Comparison of ENCODE assay signal across 15 cellular contexts in the genomic region with DNA sequence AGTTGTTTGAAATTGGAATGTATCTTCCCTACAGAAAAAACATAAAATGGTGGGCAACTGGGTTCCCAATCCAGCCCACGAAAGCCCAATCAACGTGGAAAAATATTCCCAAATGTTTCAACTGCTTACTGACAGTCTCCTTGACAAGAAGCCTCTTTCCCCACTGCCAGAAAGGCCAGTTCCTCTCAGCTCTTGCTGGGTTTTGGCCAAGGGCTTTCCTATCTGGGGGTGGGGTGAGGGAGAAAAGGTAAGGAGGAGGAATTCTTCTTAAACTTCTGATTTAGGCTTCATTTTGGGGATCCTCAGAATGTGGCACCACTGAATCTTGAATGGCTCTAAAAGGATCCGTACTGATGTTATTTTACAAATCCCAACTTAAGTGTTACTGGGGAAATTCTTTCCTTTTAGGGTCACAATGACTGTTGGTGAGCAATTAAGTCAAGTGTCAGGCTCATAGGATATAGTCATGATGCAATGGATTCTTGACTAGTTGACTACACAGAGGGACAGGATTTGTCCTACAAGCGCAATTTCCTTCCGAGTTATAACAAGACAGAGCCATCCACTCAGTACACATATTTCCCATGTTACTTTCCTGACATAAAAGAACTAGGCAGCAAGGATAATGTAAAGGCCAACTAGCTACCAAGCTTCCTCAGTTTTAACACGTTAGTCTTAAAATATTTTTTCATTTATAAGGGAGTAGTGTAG.
DNase-seq lines count a peak whose midpoint lies in the region; ATAC-seq and TF ChIP-seq lines count a peak whose summit lies in the region.
"Had no signal": no experiment of that assay in that cellular context is flagged by ENCODE, and none has a peak within 500 bp of the region (broad histone marks: within the 10 kb centered on the region; RNA-seq: fewer than 3 reads in every experiment).

No MANE protein-coding gene starts in this region.

- H2BK20ac ChIP-seq in IMR-90 (ENCODE audit: low read depth, low read length) = peak overlapping the region; percentile 35; the same call in 1 of the 2 replicates

- in situ Hi-C loops in IMR-90 (cut with MboI; ENCODE audit: low sequenced_read_pairs) = no loop called here

- H2AK5ac ChIP-seq in IMR-90 (ENCODE audit: low read depth, low read length) = peak overlapping the region; percentile 51; the same call in 1 of the 2 replicates

- H3K4ac ChIP-seq in IMR-90 (ENCODE audit: low read depth, low read length) = peak overlapping the region; percentile 42; the same call in 1 of the 2 replicates

- H4K8ac ChIP-seq in IMR-90 (ENCODE audit: low read depth in 2 of 2, low read length in 2 of 2) = peak overlapping the region; percentile 1 to 26; a peak in 2 of 4 replicates

- H3K4me1 ChIP-seq in IMR-90 (ENCODE audit: control insufficient read depth, insufficient read depth, low read length) (peaks cover 17% of the 10 kb centered on the region), mesodermal cell (ENCODE audit: control insufficient read depth, insufficient read depth, low read length, poor library complexity, severe bottlenecking) (peaks cover 74% of the 10 kb centered on the region)

- H3K9me1 ChIP-seq in IMR-90 (ENCODE audit: insufficient read depth, low read length) = peaks cover 23% of the 10 kb centered on the region

- no peak overlapping the region for H4K5ac ChIP-seq in IMR-90 (ENCODE audit: low read depth, low read length)

- POLR2A ChIA-PET in IMR-90 (lab: Charles Lee; ENCODE audit: unreplicated experiment) = no interaction called here

- H3K27ac ChIP-seq in IMR-90 (ENCODE audit: insufficient read depth, low read length) (peak overlapping the region; percentile 32; the same call in 1 of the 2 replicates), SU-DHL-6 (ENCODE audit: low read depth, low read length) (peak overlapping the region; percentile 93), mesodermal cell (ENCODE audit: low read depth, low read length, severe bottlenecking) (peak overlapping the region; percentile 65)
- H3K27ac ChIP-seq: BLaER1, ovary had no signal

- no peak for TF ChIP-seq POLR2A in IMR-90 (IDR thresholded peaks at IDR 0.05; ENCODE audit: low read depth, low read length)

- H2BK5ac ChIP-seq in IMR-90 (ENCODE audit: low read depth, low read length, poor library complexity, severe bottlenecking) = peak overlapping the region; percentile 76

- peaks cover 39 to 83% of the 10 kb centered on the region in 2 experiments for H3K79me1 ChIP-seq in IMR-90 (ENCODE audit: low read depth in 1 of 2, low read length in 2 of 2)

- intact Hi-C loops in IMR-90 (cut with micrococcal nuclease) = loop anchor here (1.0 to 5.0 kb wide), 2 partner anchors 9 to 37 kb away; no protein-coding TSS in a partner anchor

- H3K27me3 ChIP-seq in IMR-90 (ENCODE audit: control insufficient read depth, insufficient read depth, low read length) (no peaks in the 10 kb centered on the region), SU-DHL-6 (ENCODE audit: low read length) (no peaks in the 10 kb centered on the region)
- H3K27me3 ChIP-seq: BLaER1, ovary had no signal

- peak overlapping the region; percentile 27; the same call in 1 of the 2 replicates for H3K23ac ChIP-seq in IMR-90 (ENCODE audit: low read depth, low read length)

- CTCF ChIA-PET in IMR-90 (lab: Yijun Ruan, JAX) = interaction anchor here (0.8 kb wide), 1 partner anchor 38 kb away, joined by 4 read pairs; no protein-coding TSS in a partner anchor

- H2BK15ac ChIP-seq in IMR-90 (ENCODE audit: low read depth, low read length) = peak overlapping the region; percentile 3; the same call in 1 of the 3 replicates

- dilution Hi-C loops in IMR-90 (cut with HindIII; ENCODE audit: low sequenced_read_pairs, unreplicated experiment) = no loop called here

- 0 out of 2 replicates have a peak overlapping the region, but pooled peaks have one; percentile 4 for H3K56ac ChIP-seq in IMR-90 (ENCODE audit: extremely low read depth, insufficient read depth, low read length)

- no peak overlapping the region for H2AK9ac ChIP-seq in IMR-90 (replicated peaks; ENCODE audit: low read depth, low read length, poor library complexity)

- H3K18ac ChIP-seq in IMR-90 (ENCODE audit: low read depth, low read length) = peak overlapping the region; percentile 27; the same call in 1 of the 2 replicates

- no peak for TF ChIP-seq CTCF in IMR-90 (conservative IDR thresholded peaks at IDR 0.05; ENCODE audit: low read depth, low read length)
- no peak for TF ChIP-seq CTCF in SU-DHL-6 (IDR thresholded peaks at IDR 0.05; ENCODE audit: insufficient read depth, low read length, poor library complexity, severe bottlenecking)
- no peak for TF ChIP-seq CTCF in omental fat pad (IDR thresholded peaks at IDR 0.05)

- DNase-seq in CD1c-positive myeloid dendritic cell (ENCODE audit: extremely low spot score) (peak; percentile 6), IMR-90 (peak; percentile 49), GM19238 (ENCODE audit: insufficient read length, low spot score) (no peak), retina (no peak), GM19240 (ENCODE audit: insufficient read length, low spot score) (no peak), omental fat pad (ENCODE audit: low spot score) (no peak)
- DNase-seq: activated CD4-positive, alpha-beta T cell treated with anti-CD3 and anti-CD28 coated beads for 4 hours; dermis blood vessel endothelial cell; DMS79; KG1; NCI-H2081 treated with DMSO at 0.1 percent for 48 hours; ovary had no signal

- H2AFZ ChIP-seq in IMR-90 (replicated peaks; ENCODE audit: low read length, poor library complexity) (no peak overlapping the region), SU-DHL-6 (ENCODE audit: low read depth, low read length, severe bottlenecking) (no peak overlapping the region)

- peaks cover 52% of the 10 kb centered on the region for H3F3A ChIP-seq in SU-DHL-6 (ENCODE audit: insufficient read depth)

- ATAC-seq in IMR-90 (ENCODE audit: low read depth) = 0 out of 2 replicates have a peak, but pooled peaks have one; percentile 3
- no peak for ATAC-seq in omental fat pad (ENCODE audit: low FRiP score)

- no peaks in the 10 kb centered on the region for H3K9me2 ChIP-seq in SU-DHL-6 (replicated peaks; ENCODE audit: insufficient read depth, low read length)

- peak overlapping the region; percentile 20 for H2BK120ac ChIP-seq in IMR-90 (ENCODE audit: low read depth, low read length)

- no peak overlapping the region for H3K9ac ChIP-seq in IMR-90 (ENCODE audit: low read depth, low read length)
- H3K9ac ChIP-seq in SU-DHL-6 (ENCODE audit: low read length) = peak overlapping the region; percentile 48
- H3K9ac ChIP-seq: BLaER1 had no signal

- TF ChIP-seq RAD21 in IMR-90 (IDR thresholded peaks at IDR 0.05; ENCODE audit: low read length) = no peak; the same call in 1 of the 2 replicates

- BruUV-seq in IMR-90 (replicated peaks; lab: Mats Ljungman, UMichigan) = no TSS peak

- peak overlapping the region; percentile 34 for H3K14ac ChIP-seq in IMR-90 (replicated peaks; ENCODE audit: low read depth, low read length)

- 100% methylated on average over 2 of the region's 6 CpGs; no CpG with 5 or more reads in 1 of the 2 experiments for WGBS in IMR-90 (ENCODE audit: extremely low coverage in 2 of 2, insufficient read length in 1 of 2), 2 experiments
- 89 to 95% methylated on average over 3 to 5 of the region's 6 CpGs for WGBS in mesodermal cell (ENCODE audit: insufficient coverage in 2 of 2), 2 experiments

- H3K4me2 ChIP-seq in IMR-90 (ENCODE audit: low read depth, low read length) (peak overlapping the region; percentile 22; the same call in 1 of the 2 replicates), SU-DHL-6 (ENCODE audit: low read depth, low read length, poor library complexity, severe bottlenecking) (peak overlapping the region; percentile 84)
- H3K4me2 ChIP-seq: BLaER1 had no signal

- H3K4me3 ChIP-seq in IMR-90 (ENCODE audit: insufficient read depth, low read depth, low read length) = no peak overlapping the region
- H3K4me3 ChIP-seq in SU-DHL-6 (ENCODE audit: insufficient read depth, low read length, poor library complexity, severe bottlenecking) = no peak overlapping the region
- H3K4me3 ChIP-seq in mesodermal cell (ENCODE audit: extremely low read depth, insufficient read depth, low read length, poor library complexity, severe bottlenecking) = no peak overlapping the region
- H3K4me3 ChIP-seq: BLaER1, ovary had no signal

- peaks cover 56% of the 10 kb centered on the region for H4K20me1 ChIP-seq in IMR-90 (ENCODE audit: insufficient read depth, low read length)
- H4K20me1 ChIP-seq in SU-DHL-6 (ENCODE audit: low read depth, low read length) = no peaks in the 10 kb centered on the region

- no peaks in the 10 kb centered on the region for H3K9me3 ChIP-seq in IMR-90 (ENCODE audit: control insufficient read depth, insufficient read depth, low read length)
- no peaks in the 10 kb centered on the region for H3K9me3 ChIP-seq in SU-DHL-6 (ENCODE audit: insufficient read depth, low read length)
- H3K9me3 ChIP-seq in mesodermal cell (ENCODE audit: control insufficient read depth, low read length) = no peaks in the 10 kb centered on the region
- H3K9me3 ChIP-seq: BLaER1, ovary had no signal

- peaks cover 99% of the 10 kb centered on the region for H3K79me2 ChIP-seq in SU-DHL-6 (ENCODE audit: insufficient read depth, low read length)

- H3K36me3 ChIP-seq in IMR-90 (ENCODE audit: control insufficient read depth, insufficient read depth, low read length) (no peaks in the 10 kb centered on the region), SU-DHL-6 (ENCODE audit: low read length) (no peaks in the 10 kb centered on the region), mesodermal cell (ENCODE audit: control insufficient read depth, insufficient read depth, low read length) (no peaks in the 10 kb centered on the region)
- H3K36me3 ChIP-seq: BLaER1, ovary had no signal

- peak overlapping the region; percentile 8; the same call in 1 of the 2 replicates for H4K91ac ChIP-seq in IMR-90 (ENCODE audit: insufficient read depth, low read depth, low read length)

TF ChIP-seq in IMR-90, 13 proteins besides CTCF, POLR2A, EP300 and RAD21:
- TF ChIP-seq CEBPB (IDR thresholded peaks at IDR 0.05; ENCODE audit: low read depth, low read length) = peak; percentile 83
- TF ChIP-seq, protein P1, sequence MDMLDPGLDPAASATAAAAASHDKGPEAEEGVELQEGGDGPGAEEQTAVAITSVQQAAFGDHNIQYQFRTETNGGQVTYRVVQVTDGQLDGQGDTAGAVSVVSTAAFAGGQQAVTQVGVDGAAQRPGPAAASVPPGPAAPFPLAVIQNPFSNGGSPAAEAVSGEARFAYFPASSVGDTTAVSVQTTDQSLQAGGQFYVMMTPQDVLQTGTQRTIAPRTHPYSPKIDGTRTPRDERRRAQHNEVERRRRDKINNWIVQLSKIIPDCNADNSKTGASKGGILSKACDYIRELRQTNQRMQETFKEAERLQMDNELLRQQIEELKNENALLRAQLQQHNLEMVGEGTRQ (IDR thresholded peaks at IDR 0.05; ENCODE audit: low read depth, low read length) = no peak

Comparison
In these comparisons a context has a peak if more than half of its experiments do, and no peak if none do; other contexts are left out.
1. DNase-seq: peak in CD1c-positive myeloid dendritic cell (single experiment) and IMR-90 (single experiment); none in GM19238 (single experiment), retina (single experiment), GM19240 (single experiment) and omental fat pad (single experiment).
2. H3K27ac ChIP-seq: peak in every context shown above with its lines; median percentile 93 in SU-DHL-6; 65 in mesodermal cell; 32 in IMR-90.